Comparison of ENCODE assay signal across 9 cellular contexts in the genomic region with DNA sequence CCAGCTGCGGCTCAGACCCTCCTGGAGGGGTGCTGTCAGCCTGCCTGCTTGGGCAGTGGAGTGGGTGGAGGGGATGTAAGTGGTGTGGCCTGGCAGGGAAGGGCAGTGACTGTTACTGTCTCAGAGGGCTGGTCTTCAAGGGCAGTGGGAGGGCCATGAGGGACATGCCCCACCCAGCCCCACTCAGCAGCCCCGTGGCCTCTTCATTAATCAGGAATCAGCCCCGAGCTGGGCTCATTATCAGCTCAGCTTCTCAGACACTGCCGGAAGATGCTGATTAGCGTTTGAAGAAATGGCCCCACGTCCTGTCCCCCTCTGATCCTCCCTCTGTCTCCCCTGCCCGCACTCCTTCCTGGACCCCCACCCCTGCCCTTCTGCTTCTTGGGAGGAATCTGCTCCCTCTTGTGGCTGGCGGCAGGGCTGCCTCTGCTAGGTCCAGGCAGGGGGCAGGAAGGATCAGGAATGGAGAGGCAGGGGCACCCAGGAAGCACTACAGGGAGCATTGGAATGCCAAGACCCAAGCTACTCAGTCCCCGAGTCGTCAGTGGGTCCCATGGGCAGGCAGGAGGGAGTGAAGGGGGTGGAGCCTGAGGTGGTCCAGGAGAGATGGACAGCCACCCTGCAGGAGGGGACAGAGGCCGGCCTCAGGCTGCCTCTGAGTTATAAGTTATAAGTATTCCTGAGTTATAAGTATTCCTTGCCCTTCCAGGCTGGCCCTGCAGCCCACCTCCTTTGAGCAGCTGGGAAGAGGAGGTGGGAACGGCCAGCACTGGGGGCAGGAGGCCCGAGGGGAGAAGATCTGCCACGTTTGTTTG. TPM values are rescaled to one million over a fixed set of nuclear protein-coding genes. Genes with fewer than 3 reads are reported as not detected.
DNase-seq lines count a peak whose midpoint lies in the region; ATAC-seq and TF ChIP-seq lines count a peak whose summit lies in the region.
"Had no signal": no experiment of that assay in that cellular context is flagged by ENCODE, and none has a peak within 500 bp of the region (broad histone marks: within the 10 kb centered on the region; RNA-seq: fewer than 3 reads in every experiment).

No MANE protein-coding gene starts in this region.

- TF ChIP-seq CTCF in MCF 10A (IDR thresholded peaks at IDR 0.05; ENCODE audit: unreplicated experiment): peak; percentile 51
- TF ChIP-seq CTCF in liver (IDR thresholded peaks at IDR 0.05; ENCODE audit: low read depth, low read length, missing input control): peak; percentile 24

- H3K4me1 Mint-ChIP-seq in MCF 10A (ENCODE audit: insufficient read depth, unreplicated experiment): peaks cover 18% of the 10 kb centered on the region

- no peak overlapping the region for H3K4me3 ChIP-seq in liver (ENCODE audit: low read depth in 1 of 3, low read length in 3 of 3)

- H3K9me3 ChIP-seq in liver (ENCODE audit: control insufficient read depth in 4 of 4, low read length in 3 of 4): no peaks in the 10 kb centered on the region

- TF ChIP-seq RAD21 in liver (IDR thresholded peaks at IDR 0.05): peak in 1 of 2 donors; percentile 48

- no peak overlapping the region for H3K27ac ChIP-seq in liver (ENCODE audit: low read depth in 1 of 2, low read length in 2 of 2)

- H3K27ac Mint-ChIP-seq in MCF 10A (ENCODE audit: low read depth, unreplicated experiment): no peak overlapping the region

- H3K36me3 ChIP-seq in liver (ENCODE audit: control insufficient read depth in 4 of 4, insufficient read depth in 3 of 4, low read depth in 1 of 4, low read length in 3 of 4): no peaks in the 10 kb centered on the region

- H3K4me1 ChIP-seq in liver (ENCODE audit: control insufficient read depth in 4 of 4, insufficient read depth in 4 of 4, low read length in 3 of 4): no peaks in the 10 kb centered on the region

- no peak overlapping the region for H3K4me3 Mint-ChIP-seq in MCF 10A (ENCODE audit: unreplicated experiment)

- POLR2A ChIA-PET in MCF 10A (lab: Yijun Ruan, JAX): interaction anchor here (0.6 kb wide), 1 partner anchor 273 kb away, joined by 3 read pairs; no protein-coding TSS in a partner anchor

- H3K36me3 Mint-ChIP-seq in MCF 10A (ENCODE audit: insufficient read depth, unreplicated experiment): no peaks in the 10 kb centered on the region

- BruUV-seq in MCF 10A (replicated peaks; lab: Mats Ljungman, UMichigan): no TSS peak

- H3K27me3 ChIP-seq in liver (ENCODE audit: control insufficient read depth in 4 of 4, insufficient read depth in 4 of 4, low read length in 3 of 4): peaks cover 0 to 10% (median 8%) of the 10 kb centered on the region in 4 donors

- no peak for ATAC-seq in HG02885 (IDR thresholded peaks at IDR 0.05; ENCODE audit: poor library complexity, unreplicated experiment)
- no peak for ATAC-seq in HG03097 (IDR thresholded peaks at IDR 0.05; ENCODE audit: low FRiP score, unreplicated experiment)

- DNase-seq in SIG-M5 treated with dmso at 0.1 percent for 504 hours (lab: John Stamatoyannopoulos, UW; ENCODE audit: unreplicated experiment): peak; percentile 19
- DNase-seq in SIG-M5 (lab: John Stamatoyannopoulos, UW): no peak
- peak; percentile 38 for DNase-seq in NCI-H1694 (lab: John Stamatoyannopoulos, UW)
- peak; percentile 29 for DNase-seq in MCF 10A (ENCODE audit: unreplicated experiment)
- no peak for DNase-seq in NCI-H1436 treated with DMSO at 0.1 percent for 48 hours (lab: John Stamatoyannopoulos, UW)

- intact Hi-C loops in MCF 10A (cut with micrococcal nuclease): no loop called here

- no peak overlapping the region for H3K9ac ChIP-seq in liver (ENCODE audit: low read depth in 1 of 2, low read length in 2 of 2)

- WGBS in liver: 12% methylated on average over 14 of the region's 14 CpGs

- peaks cover 58% of the 10 kb centered on the region for H3K27me3 Mint-ChIP-seq in MCF 10A (ENCODE audit: insufficient read depth, unreplicated experiment)

- H3K9me3 Mint-ChIP-seq in MCF 10A (ENCODE audit: unreplicated experiment): no peaks in the 10 kb centered on the region

- CTCF ChIA-PET in MCF 10A (lab: Yijun Ruan, JAX): interaction anchor here (0.6 to 2.1 kb wide), 17 partner anchors 9 to 238 kb away, joined by 3 to 26 read pairs (median 4); a partner anchor contains a TSS

TF ChIP-seq in liver, 16 proteins besides CTCF, POLR2A, EP300 and RAD21:
- TF ChIP-seq, protein P1, sequence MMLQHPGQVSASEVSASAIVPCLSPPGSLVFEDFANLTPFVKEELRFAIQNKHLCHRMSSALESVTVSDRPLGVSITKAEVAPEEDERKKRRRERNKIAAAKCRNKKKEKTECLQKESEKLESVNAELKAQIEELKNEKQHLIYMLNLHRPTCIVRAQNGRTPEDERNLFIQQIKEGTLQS (IDR thresholded peaks at IDR 0.05): no peak
- TF ChIP-seq FOXA1 (IDR thresholded peaks at IDR 0.05) (no peak), SP1 (IDR thresholded peaks at IDR 0.05) (no peak), GABPA (IDR thresholded peaks at IDR 0.05 in 1 of 2, conservative IDR thresholded peaks at IDR 0.05 in 1 of 2) (no peak), HNF4G (IDR thresholded peaks at IDR 0.05) (no peak), RXRA (IDR thresholded peaks at IDR 0.05) (no peak), FOXA2 (IDR thresholded peaks at IDR 0.05) (no peak), YY1 (IDR thresholded peaks at IDR 0.05) (no peak), JUND (IDR thresholded peaks at IDR 0.05) (no peak), EGR1 (IDR thresholded peaks at IDR 0.05; ENCODE audit: low read depth in 2 of 2) (no peak)
- TF ChIP-seq, protein P2, sequence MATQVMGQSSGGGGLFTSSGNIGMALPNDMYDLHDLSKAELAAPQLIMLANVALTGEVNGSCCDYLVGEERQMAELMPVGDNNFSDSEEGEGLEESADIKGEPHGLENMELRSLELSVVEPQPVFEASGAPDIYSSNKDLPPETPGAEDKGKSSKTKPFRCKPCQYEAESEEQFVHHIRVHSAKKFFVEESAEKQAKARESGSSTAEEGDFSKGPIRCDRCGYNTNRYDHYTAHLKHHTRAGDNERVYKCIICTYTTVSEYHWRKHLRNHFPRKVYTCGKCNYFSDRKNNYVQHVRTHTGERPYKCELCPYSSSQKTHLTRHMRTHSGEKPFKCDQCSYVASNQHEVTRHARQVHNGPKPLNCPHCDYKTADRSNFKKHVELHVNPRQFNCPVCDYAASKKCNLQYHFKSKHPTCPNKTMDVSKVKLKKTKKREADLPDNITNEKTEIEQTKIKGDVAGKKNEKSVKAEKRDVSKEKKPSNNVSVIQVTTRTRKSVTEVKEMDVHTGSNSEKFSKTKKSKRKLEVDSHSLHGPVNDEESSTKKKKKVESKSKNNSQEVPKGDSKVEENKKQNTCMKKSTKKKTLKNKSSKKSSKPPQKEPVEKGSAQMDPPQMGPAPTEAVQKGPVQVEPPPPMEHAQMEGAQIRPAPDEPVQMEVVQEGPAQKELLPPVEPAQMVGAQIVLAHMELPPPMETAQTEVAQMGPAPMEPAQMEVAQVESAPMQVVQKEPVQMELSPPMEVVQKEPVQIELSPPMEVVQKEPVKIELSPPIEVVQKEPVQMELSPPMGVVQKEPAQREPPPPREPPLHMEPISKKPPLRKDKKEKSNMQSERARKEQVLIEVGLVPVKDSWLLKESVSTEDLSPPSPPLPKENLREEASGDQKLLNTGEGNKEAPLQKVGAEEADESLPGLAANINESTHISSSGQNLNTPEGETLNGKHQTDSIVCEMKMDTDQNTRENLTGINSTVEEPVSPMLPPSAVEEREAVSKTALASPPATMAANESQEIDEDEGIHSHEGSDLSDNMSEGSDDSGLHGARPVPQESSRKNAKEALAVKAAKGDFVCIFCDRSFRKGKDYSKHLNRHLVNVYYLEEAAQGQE (IDR thresholded peaks at IDR 0.05): no peak

RNA-seq across cellular contexts. Expression of a gene that starts 7.0 kb away (rescaled TPM):
- 0.17 TPM in 1 of 2 replicates, not detected in the other for total RNA-seq in MCF 10A (2022)
- 1 to 10 TPM in 1 of 2 donors, under 1 TPM in 1; 0.08 to 1.5 TPM for total RNA-seq in liver
- not detected for polyA plus RNA-seq in liver
- total RNA-seq: dermis microvascular lymphatic vessel endothelial cell had no signal

RNA-seq across cellular contexts. Expression of a gene that starts 22.3 kb away (rescaled TPM):
- total RNA-seq in MCF 10A (2022) (81.2 and 105 TPM in 2 replicates), liver (10 to 100 TPM; 26.5 to 85.2 TPM)
- polyA plus RNA-seq in liver: 100 to 1,000 TPM in 1 of 2 donors, 10 to 100 TPM in 1; 31.1 to 135 TPM

RNA-seq across cellular contexts. Expression of a gene that starts 22.6 kb away (rescaled TPM):
- total RNA-seq in MCF 10A (2022) (5.3 and 6.3 TPM in 2 replicates), liver (1 to 10 TPM; 1.1 to 1.8 TPM)
- 1 to 10 TPM in 1 of 2 donors, under 1 TPM in 1; 0.74 to 1.9 TPM for polyA plus RNA-seq in liver
- total RNA-seq: dermis microvascular lymphatic vessel endothelial cell had no signal

RNA-seq across cellular contexts. Expression of a gene that starts 22.6 kb away (rescaled TPM):
- 70.7 and 80.2 TPM in 2 replicates for total RNA-seq in MCF 10A (2022)
- total RNA-seq in liver: 10 to 100 TPM; 20.2 to 59.4 TPM
- polyA plus RNA-seq in liver: 10 to 100 TPM; 32.6 to 54.3 TPM

RNA-seq across cellular contexts. Expression of a gene that starts 50.1 kb away (rescaled TPM):
- total RNA-seq in MCF 10A (2022) (29.0 and 29.8 TPM in 2 replicates), liver (10 to 100 TPM; 23.6 to 35.3 TPM)
- polyA plus RNA-seq in liver: 10 to 100 TPM; 14.2 to 30.9 TPM

Comparison
In these comparisons a context has a peak if more than half of its experiments do, and no peak if none do; other contexts are left out.
1. DNase-seq: peak in SIG-M5 treated with dmso at 0.1 percent for 504 hours (single experiment), NCI-H1694 (single experiment) and MCF 10A (single experiment); none in SIG-M5 (single experiment) and NCI-H1436 treated with DMSO at 0.1 percent for 48 hours (single experiment).